1 cellular context compared by ENCODE assay signal in the genomic region with DNA sequence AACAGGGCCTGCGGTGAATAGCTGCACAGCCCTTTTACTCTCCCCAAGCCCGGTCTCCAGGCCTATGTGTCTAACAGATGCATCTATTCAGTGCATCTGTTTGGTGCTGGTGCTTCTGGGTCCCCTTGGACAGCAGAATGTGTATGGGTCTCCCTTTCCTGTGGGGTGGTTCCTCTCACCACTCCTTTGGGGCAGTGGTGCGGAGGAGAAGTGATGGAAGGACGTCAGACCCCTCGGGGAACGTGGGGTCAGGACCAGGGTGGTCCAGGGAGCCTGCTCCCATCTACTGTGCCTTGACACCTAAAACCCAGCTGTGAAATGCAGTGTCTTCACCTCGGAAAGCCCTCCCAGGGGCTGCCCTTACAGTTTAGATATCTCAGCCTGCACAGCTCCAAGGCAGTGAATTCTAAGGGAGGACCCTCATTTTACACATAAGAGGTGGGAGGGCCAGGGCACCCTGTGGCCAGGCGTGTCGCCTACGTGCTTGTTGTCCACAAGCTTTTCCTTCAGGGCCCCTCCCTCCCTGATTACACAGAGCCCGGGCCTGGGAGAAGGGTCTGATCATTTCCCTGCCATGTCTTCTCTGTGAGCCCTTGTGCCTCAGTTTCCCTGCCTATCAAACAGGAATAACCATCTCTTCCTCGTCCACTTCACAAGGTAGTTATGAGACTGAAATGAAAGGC.
TF ChIP-seq lines count a peak whose summit lies in the region.

No MANE protein-coding gene starts in this region.

TF ChIP-seq in WTC11, 78 proteins besides CTCF, POLR2A, EP300 and RAD21 (continued from another document):
- TF ChIP-seq, protein P1, sequence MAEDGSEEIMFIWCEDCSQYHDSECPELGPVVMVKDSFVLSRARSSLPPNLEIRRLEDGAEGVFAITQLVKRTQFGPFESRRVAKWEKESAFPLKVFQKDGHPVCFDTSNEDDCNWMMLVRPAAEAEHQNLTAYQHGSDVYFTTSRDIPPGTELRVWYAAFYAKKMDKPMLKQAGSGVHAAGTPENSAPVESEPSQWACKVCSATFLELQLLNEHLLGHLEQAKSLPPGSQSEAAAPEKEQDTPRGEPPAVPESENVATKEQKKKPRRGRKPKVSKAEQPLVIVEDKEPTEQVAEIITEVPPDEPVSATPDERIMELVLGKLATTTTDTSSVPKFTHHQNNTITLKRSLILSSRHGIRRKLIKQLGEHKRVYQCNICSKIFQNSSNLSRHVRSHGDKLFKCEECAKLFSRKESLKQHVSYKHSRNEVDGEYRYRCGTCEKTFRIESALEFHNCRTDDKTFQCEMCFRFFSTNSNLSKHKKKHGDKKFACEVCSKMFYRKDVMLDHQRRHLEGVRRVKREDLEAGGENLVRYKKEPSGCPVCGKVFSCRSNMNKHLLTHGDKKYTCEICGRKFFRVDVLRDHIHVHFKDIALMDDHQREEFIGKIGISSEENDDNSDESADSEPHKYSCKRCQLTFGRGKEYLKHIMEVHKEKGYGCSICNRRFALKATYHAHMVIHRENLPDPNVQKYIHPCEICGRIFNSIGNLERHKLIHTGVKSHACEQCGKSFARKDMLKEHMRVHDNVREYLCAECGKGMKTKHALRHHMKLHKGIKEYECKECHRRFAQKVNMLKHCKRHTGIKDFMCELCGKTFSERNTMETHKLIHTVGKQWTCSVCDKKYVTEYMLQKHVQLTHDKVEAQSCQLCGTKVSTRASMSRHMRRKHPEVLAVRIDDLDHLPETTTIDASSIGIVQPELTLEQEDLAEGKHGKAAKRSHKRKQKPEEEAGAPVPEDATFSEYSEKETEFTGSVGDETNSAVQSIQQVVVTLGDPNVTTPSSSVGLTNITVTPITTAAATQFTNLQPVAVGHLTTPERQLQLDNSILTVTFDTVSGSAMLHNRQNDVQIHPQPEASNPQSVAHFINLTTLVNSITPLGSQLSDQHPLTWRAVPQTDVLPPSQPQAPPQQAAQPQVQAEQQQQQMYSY (CRISPR knock-in tag; IDR thresholded peaks at IDR 0.05), result no peak
- TF ChIP-seq E2F4 (CRISPR knock-in tag; IDR thresholded peaks at IDR 0.05; ENCODE audit: borderline replicate concordance, low read depth) (no peak), HMGXB4 (CRISPR knock-in tag; IDR thresholded peaks at IDR 0.05) (no peak), ZBTB21 (CRISPR knock-in tag; IDR thresholded peaks at IDR 0.05; ENCODE audit: borderline replicate concordance) (no peak), RORB (CRISPR knock-in tag; IDR thresholded peaks at IDR 0.05) (no peak), GABPB1 (CRISPR knock-in tag; IDR thresholded peaks at IDR 0.05) (no peak), IRF2 (CRISPR knock-in tag; IDR thresholded peaks at IDR 0.05; ENCODE audit: borderline replicate concordance, low read depth) (no peak), NFATC4 (CRISPR knock-in tag; IDR thresholded peaks at IDR 0.05) (no peak)
- TF ChIP-seq, protein P2, sequence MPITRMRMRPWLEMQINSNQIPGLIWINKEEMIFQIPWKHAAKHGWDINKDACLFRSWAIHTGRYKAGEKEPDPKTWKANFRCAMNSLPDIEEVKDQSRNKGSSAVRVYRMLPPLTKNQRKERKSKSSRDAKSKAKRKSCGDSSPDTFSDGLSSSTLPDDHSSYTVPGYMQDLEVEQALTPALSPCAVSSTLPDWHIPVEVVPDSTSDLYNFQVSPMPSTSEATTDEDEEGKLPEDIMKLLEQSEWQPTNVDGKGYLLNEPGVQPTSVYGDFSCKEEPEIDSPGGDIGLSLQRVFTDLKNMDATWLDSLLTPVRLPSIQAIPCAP (CRISPR knock-in tag; IDR thresholded peaks at IDR 0.05), result no peak
- TF ChIP-seq, protein P3, sequence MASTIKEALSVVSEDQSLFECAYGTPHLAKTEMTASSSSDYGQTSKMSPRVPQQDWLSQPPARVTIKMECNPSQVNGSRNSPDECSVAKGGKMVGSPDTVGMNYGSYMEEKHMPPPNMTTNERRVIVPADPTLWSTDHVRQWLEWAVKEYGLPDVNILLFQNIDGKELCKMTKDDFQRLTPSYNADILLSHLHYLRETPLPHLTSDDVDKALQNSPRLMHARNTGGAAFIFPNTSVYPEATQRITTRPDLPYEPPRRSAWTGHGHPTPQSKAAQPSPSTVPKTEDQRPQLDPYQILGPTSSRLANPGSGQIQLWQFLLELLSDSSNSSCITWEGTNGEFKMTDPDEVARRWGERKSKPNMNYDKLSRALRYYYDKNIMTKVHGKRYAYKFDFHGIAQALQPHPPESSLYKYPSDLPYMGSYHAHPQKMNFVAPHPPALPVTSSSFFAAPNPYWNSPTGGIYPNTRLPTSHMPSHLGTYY (CRISPR knock-in tag; IDR thresholded peaks at IDR 0.05), result no peak
- TF ChIP-seq, protein P4, sequence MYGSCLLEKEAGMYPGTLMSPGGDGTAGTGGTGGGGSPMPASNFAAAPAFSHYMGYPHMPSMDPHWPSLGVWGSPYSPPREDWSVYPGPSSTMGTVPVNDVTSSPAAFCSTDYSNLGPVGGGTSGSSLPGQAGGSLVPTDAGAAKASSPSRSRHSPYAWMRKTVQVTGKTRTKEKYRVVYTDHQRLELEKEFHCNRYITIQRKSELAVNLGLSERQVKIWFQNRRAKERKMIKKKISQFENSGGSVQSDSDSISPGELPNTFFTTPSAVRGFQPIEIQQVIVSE (CRISPR knock-in tag; IDR thresholded peaks at IDR 0.05; ENCODE audit: borderline replicate concordance), result no peak
